In the genomic region with DNA sequence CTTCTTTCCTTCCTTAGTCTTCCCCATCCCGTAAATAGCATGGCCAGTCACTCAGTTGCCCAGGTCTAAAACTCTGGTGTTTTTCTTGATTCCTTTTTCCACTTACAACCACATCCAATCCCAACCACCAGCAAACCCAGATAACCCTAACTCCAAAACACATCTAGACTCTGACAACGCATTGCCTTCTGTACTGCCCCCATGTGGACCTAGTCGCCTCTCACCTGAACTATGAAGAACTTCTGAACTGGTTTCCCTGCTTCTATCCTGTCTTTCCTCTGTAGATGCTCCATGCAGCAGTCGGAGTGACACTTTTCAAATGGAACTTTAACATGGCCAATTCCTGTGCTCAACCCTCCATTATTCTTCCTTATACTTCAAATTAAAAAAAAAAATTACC, we compare ENCODE assay signal across 23 cellular contexts. TPM values are rescaled to one million over a fixed set of nuclear protein-coding genes. Genes with fewer than 3 reads are reported as not detected.
"Had no signal": no experiment of that assay in that cellular context is flagged by ENCODE, and none has a peak within 500 bp of the region (broad histone marks: within the 10 kb centered on the region; RNA-seq: fewer than 3 reads in every experiment).

No MANE protein-coding gene starts in this region.

- H3K36me3 Mint-ChIP-seq: stimulated activated effector memory CD8-positive, alpha-beta T cell treated with anti-CD3 and anti-CD28 coated beads, Interleukin-12 subunit alpha, Interleukin-12 subunit beta, amount 100 ng/mL, for 72 hours had no signal

- H3K27ac Mint-ChIP-seq: naive thymus-derived CD4-positive, alpha-beta T cell; nephron progenitor cell; stimulated activated effector memory CD8-positive, alpha-beta T cell treated with anti-CD3 and anti-CD28 coated beads, Interleukin-12 subunit alpha, Interleukin-12 subunit beta, amount 100 ng/mL, for 72 hours; stimulated activated naive CD8-positive, alpha-beta T cell treated with anti-CD3 and anti-CD28 coated beads, Interleukin-15, Interleukin-2, amounts not matched to agents 100 ng/mL and 50 ng/mL, for 24 hours had no signal

- ATAC-seq: left colon; left ventricle myocardium superior; naive thymus-derived CD4-positive, alpha-beta T cell; psoas muscle; right lobe of liver; stimulated activated effector memory CD8-positive, alpha-beta T cell treated with anti-CD3 and anti-CD28 coated beads, Interleukin-12 subunit alpha, Interleukin-12 subunit beta, amount 100 ng/mL, for 72 hours; upper lobe of right lung had no signal

- H3K27ac ChIP-seq: dorsolateral prefrontal cortex, epithelial cell of prostate, esophagus squamous epithelium, hepatocyte, psoas muscle, right lobe of liver, tibial nerve, upper lobe of right lung, vagina had no signal

- H3K4me2 ChIP-seq: hepatocyte had no signal

- H3K36me3 ChIP-seq: esophagus squamous epithelium, right lobe of liver, tibial nerve, upper lobe of right lung, vagina had no signal

- H3K4me1 Mint-ChIP-seq: naive thymus-derived CD4-positive, alpha-beta T cell; stimulated activated effector memory CD8-positive, alpha-beta T cell treated with anti-CD3 and anti-CD28 coated beads, Interleukin-12 subunit alpha, Interleukin-12 subunit beta, amount 100 ng/mL, for 72 hours had no signal

- H2AFZ ChIP-seq: hepatocyte had no signal

- H3K79me2 ChIP-seq: hepatocyte had no signal

- H3K27me3 Mint-ChIP-seq: stimulated activated naive CD8-positive, alpha-beta T cell treated with anti-CD3 and anti-CD28 coated beads, Interleukin-15, Interleukin-2, amounts not matched to agents 100 ng/mL and 50 ng/mL, for 24 hours had no signal

- H3K4me3 ChIP-seq: coronary artery, dorsolateral prefrontal cortex, esophagus squamous epithelium, hepatocyte, lung, psoas muscle, right lobe of liver, tibial nerve, upper lobe of right lung, vagina had no signal

- H3K4me1 ChIP-seq: psoas muscle, right lobe of liver, tibial nerve, upper lobe of right lung, vagina had no signal

- DNase-seq: effector CD8-positive, alpha-beta T cell; esophagus squamous epithelium; foreskin fibroblast; kidney; left colon; left ventricle myocardium superior; naive thymus-derived CD4-positive, alpha-beta T cell; nephron progenitor cell; psoas muscle; retina; right lobe of liver; stimulated activated CD4-positive, alpha-beta T cell treated with anti-CD3 and anti-CD28 coated beads, Interleukin-4, amount 100 ng/mL, for 1 hour; stimulated activated CD8-positive, alpha-beta memory T cell treated with anti-CD3 and anti-CD28 coated beads, Interleukin-4, amount 100 ng/mL, for 48 hours; upper lobe of right lung had no signal

- H3K27me3 ChIP-seq: dorsolateral prefrontal cortex, esophagus squamous epithelium, hepatocyte, right lobe of liver, tibial nerve, upper lobe of right lung, vagina had no signal

- H3K4me3 Mint-ChIP-seq: naive thymus-derived CD4-positive, alpha-beta T cell; nephron progenitor cell; stimulated activated effector memory CD8-positive, alpha-beta T cell treated with anti-CD3 and anti-CD28 coated beads, Interleukin-12 subunit alpha, Interleukin-12 subunit beta, amount 100 ng/mL, for 72 hours; stimulated activated naive CD8-positive, alpha-beta T cell treated with anti-CD3 and anti-CD28 coated beads, Interleukin-15, Interleukin-2, amounts not matched to agents 100 ng/mL and 50 ng/mL, for 24 hours had no signal

- H3K9me3 ChIP-seq: psoas muscle, right lobe of liver, upper lobe of right lung, vagina had no signal

RNA-seq across cellular contexts. Expression of gene ST6GAL2, which starts 26.5 kb away (rescaled TPM):
- total RNA-seq: naive thymus-derived CD4-positive, alpha-beta T cell; tibial nerve had no signal
- polyA plus RNA-seq: naive thymus-derived CD4-positive, alpha-beta T cell had no signal
